Comparison of ENCODE assay signal across 8 cellular contexts in the genomic region with DNA sequence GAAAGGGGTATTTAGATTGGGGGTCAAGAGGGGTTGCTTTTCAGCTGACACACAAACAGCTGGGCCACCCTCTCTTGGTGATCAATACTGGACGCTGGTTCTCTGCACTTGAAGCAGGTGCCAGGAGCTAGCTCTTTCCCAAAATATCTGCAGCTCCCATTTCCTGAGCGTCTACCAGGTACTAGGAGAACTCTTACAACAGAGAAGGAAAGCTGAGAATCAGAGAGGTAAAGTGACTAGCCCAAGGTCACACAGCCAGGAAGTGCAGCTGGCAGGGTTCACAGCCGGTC. TPM values are rescaled to one million over a fixed set of nuclear protein-coding genes. Genes with fewer than 3 reads are reported as not detected.
DNase-seq lines count a peak whose midpoint lies in the region; ATAC-seq and TF ChIP-seq lines count a peak whose summit lies in the region.
"Had no signal": no experiment of that assay in that cellular context is flagged by ENCODE, and none has a peak within 500 bp of the region (broad histone marks: within the 10 kb centered on the region; RNA-seq: fewer than 3 reads in every experiment).

No MANE protein-coding gene starts in this region.

- H4K20me1 ChIP-seq in H9 (ENCODE audit: control insufficient read depth, insufficient read depth, insufficient read length) = no peaks in the 10 kb centered on the region
- no peaks in the 10 kb centered on the region for H4K20me1 ChIP-seq in SU-DHL-6 (ENCODE audit: low read depth, low read length)

- no peak overlapping the region for H2BK120ac ChIP-seq in H9 (ENCODE audit: low read depth, low read length, poor library complexity, severe bottlenecking)

- no peak for DNase-seq in H9
- no peak for DNase-seq in iPS-NIHi7 (ENCODE audit: extremely low spot score)
- DNase-seq in hepatic stellate cell (ENCODE audit: low spot score) = no peak
- DNase-seq: effector CD8-positive, alpha-beta T cell had no signal

- H3K14ac ChIP-seq in H9 (ENCODE audit: insufficient read depth, low read length) = no peak overlapping the region; the same call in 1 of the 2 replicates

- no peaks in the 10 kb centered on the region for H3K9me2 ChIP-seq in SU-DHL-6 (replicated peaks; ENCODE audit: insufficient read depth, low read length)

- H3K4me1 Mint-ChIP-seq in H9 = peaks cover 26 to 43% of the 10 kb centered on the region in 2 experiments
- peaks cover 39% of the 10 kb centered on the region for H3K4me1 Mint-ChIP-seq in stimulated activated memory B cell treated with anti-CD40 and anti-IgM and Interleukin-4, amounts not matched to agents 10 μg/mL and 1 μg/mL and 100 μg/mL, for 72 hours

- H3K9me3 ChIP-seq in H9 (ENCODE audit: control insufficient read depth, low read depth, low read length) (no peaks in the 10 kb centered on the region), SU-DHL-6 (ENCODE audit: insufficient read depth, low read length) (no peaks in the 10 kb centered on the region)

- no peak overlapping the region for H2BK15ac ChIP-seq in H9 (ENCODE audit: low read depth, low read length)

- H3K79me1 ChIP-seq in H9 (ENCODE audit: insufficient read depth, low read depth, low read length, poor library complexity, severe bottlenecking) = no peaks in the 10 kb centered on the region

- H2BK20ac ChIP-seq in H9 (ENCODE audit: low read depth, low read length, poor library complexity, severe bottlenecking) = no peak overlapping the region

- no peak overlapping the region for H3T11ph ChIP-seq in H9 (ENCODE audit: low read length)

- no peak overlapping the region for H2BK5ac ChIP-seq in H9 (ENCODE audit: insufficient read length, low read length)

- H3K27ac ChIP-seq in H9 (ENCODE audit: insufficient read length, low read depth, low read length) = no peak overlapping the region
- no peak overlapping the region for H3K27ac ChIP-seq in SU-DHL-6 (ENCODE audit: low read depth, low read length)

- H3K4me3 Mint-ChIP-seq in H9 = peak overlapping the region; percentile 65 to 84
- H3K4me3 Mint-ChIP-seq in stimulated activated memory B cell treated with anti-CD40 and anti-IgM and Interleukin-4, amounts not matched to agents 10 μg/mL and 1 μg/mL and 100 μg/mL, for 72 hours = peak overlapping the region; percentile 80

- H3K79me2 ChIP-seq in H9 (ENCODE audit: insufficient read depth, low read length) (no peaks in the 10 kb centered on the region), SU-DHL-6 (ENCODE audit: insufficient read depth, low read length) (no peaks in the 10 kb centered on the region)

- H4K91ac ChIP-seq in H9 (ENCODE audit: insufficient read length, low read depth, low read length) = no peak overlapping the region

- peaks cover 9% of the 10 kb centered on the region for H3K23me2 ChIP-seq in H9 (ENCODE audit: insufficient read length, low read depth, low read length, poor library complexity, severe bottlenecking)

- ATAC-seq in stimulated activated memory B cell treated with anti-CD40 and anti-IgM and Interleukin-4, amounts not matched to agents 10 μg/mL and 1 μg/mL and 100 μg/mL, for 72 hours = no peak
- ATAC-seq in esophagus mucosa = no peak

- no peaks in the 10 kb centered on the region for H3K4me1 ChIP-seq in H9 (ENCODE audit: insufficient read depth, low read length)

- H3K27ac Mint-ChIP-seq in H9 = no peak overlapping the region
- H3K27ac Mint-ChIP-seq in stimulated activated memory B cell treated with anti-CD40 and anti-IgM and Interleukin-4, amounts not matched to agents 10 μg/mL and 1 μg/mL and 100 μg/mL, for 72 hours = peak overlapping the region; percentile 83

- no peak overlapping the region for H3K56ac ChIP-seq in H9 (ENCODE audit: insufficient read length, low read depth, low read length)

- no peaks in the 10 kb centered on the region for H3K9me3 Mint-ChIP-seq in H9
- H3K9me3 Mint-ChIP-seq in stimulated activated memory B cell treated with anti-CD40 and anti-IgM and Interleukin-4, amounts not matched to agents 10 μg/mL and 1 μg/mL and 100 μg/mL, for 72 hours = no peaks in the 10 kb centered on the region

- H2AFZ ChIP-seq in H9 (ENCODE audit: low read length) = no peak overlapping the region
- no peak overlapping the region for H2AFZ ChIP-seq in SU-DHL-6 (ENCODE audit: low read depth, low read length, severe bottlenecking)

- no peaks in the 10 kb centered on the region for H3F3A ChIP-seq in SU-DHL-6 (ENCODE audit: insufficient read depth)

- H3K27me3 ChIP-seq in H9 (ENCODE audit: insufficient read depth, low read length) = peaks cover 3% of the 10 kb centered on the region; the same call in 1 of the 2 replicates
- H3K27me3 ChIP-seq in SU-DHL-6 (ENCODE audit: low read length) = no peaks in the 10 kb centered on the region

- no CpG with 5 or more reads among the region's 3 CpGs for WGBS in H9 (ENCODE audit: extremely low coverage, insufficient read length, low lambda C conversion rate)

- H3K4ac ChIP-seq in H9 (ENCODE audit: low read depth, low read length) = no peak overlapping the region

- peaks cover 56% of the 10 kb centered on the region for H3K27me3 Mint-ChIP-seq in H9 (ENCODE audit: low read depth)
- H3K27me3 Mint-ChIP-seq in stimulated activated memory B cell treated with anti-CD40 and anti-IgM and Interleukin-4, amounts not matched to agents 10 μg/mL and 1 μg/mL and 100 μg/mL, for 72 hours = no peaks in the 10 kb centered on the region

- no peak for TF ChIP-seq CTCF in H9 (conservative IDR thresholded peaks at IDR 0.05)
- TF ChIP-seq CTCF in SU-DHL-6 (IDR thresholded peaks at IDR 0.05; ENCODE audit: insufficient read depth, low read length, poor library complexity, severe bottlenecking) = no peak

- no peak overlapping the region for H3K9ac ChIP-seq in H9 (ENCODE audit: extremely low read depth, insufficient read length, low read length)
- peak overlapping the region; percentile 75 for H3K9ac ChIP-seq in SU-DHL-6 (ENCODE audit: low read length)

- no peak overlapping the region for H3K23ac ChIP-seq in H9 (ENCODE audit: insufficient read length, low read depth, low read length)

- no peak overlapping the region for H2BK12ac ChIP-seq in H9 (ENCODE audit: insufficient read length, low read depth, low read length)

- H3K18ac ChIP-seq in H9 (ENCODE audit: insufficient read length, low read depth, low read length) = no peak overlapping the region

- peak overlapping the region; percentile 52 for H3K4me2 ChIP-seq in H9 (ENCODE audit: insufficient read depth, insufficient read length, low read length)
- H3K4me2 ChIP-seq in SU-DHL-6 (ENCODE audit: low read depth, low read length, poor library complexity, severe bottlenecking) = peak overlapping the region; percentile 62

- H2AK5ac ChIP-seq in H9 (ENCODE audit: insufficient read length, low read length) = no peak overlapping the region

- H3K36me3 Mint-ChIP-seq in H9 (ENCODE audit: insufficient read depth in 1 of 3, low read depth in 3 of 3) = peaks cover 0 to 4% (median 0%) of the 10 kb centered on the region in 3 experiments; a peak in 1 of 7 replicates
- peaks cover 9% of the 10 kb centered on the region for H3K36me3 Mint-ChIP-seq in stimulated activated memory B cell treated with anti-CD40 and anti-IgM and Interleukin-4, amounts not matched to agents 10 μg/mL and 1 μg/mL and 100 μg/mL, for 72 hours

- H3K4me3 ChIP-seq in SU-DHL-6 (ENCODE audit: insufficient read depth, low read length, poor library complexity, severe bottlenecking) (peak overlapping the region; percentile 75), iPS-11a (ENCODE audit: low read depth, low read length) (peak overlapping the region; percentile 69)

- no peak overlapping the region for H4K8ac ChIP-seq in H9 (replicated peaks; ENCODE audit: insufficient read length, low read depth, low read length)

- no peak overlapping the region for H4K5ac ChIP-seq in H9 (ENCODE audit: insufficient read length, low read depth, low read length)

- no peaks in the 10 kb centered on the region for H3K36me3 ChIP-seq in SU-DHL-6 (ENCODE audit: low read length)

RNA-seq across cellular contexts. Expression of gene TESC, which starts 1.2 kb away (rescaled TPM):
- total RNA-seq in H9 (2021) (5.4 and 5.8 TPM in 2 replicates), esophagus mucosa (0.56 TPM)
